18 cellular contexts compared by ENCODE assay signal in genomic region chr3:152364237-152364636, GRCh38.
A peak's percentile ranks its signal among the peaks of the same experiment; 100 is the strongest.
DNase-seq lines count a peak whose midpoint lies in the region; ATAC-seq and TF ChIP-seq lines count a peak whose summit lies in the region.
"Had no signal": no experiment of that assay in that cellular context is flagged by ENCODE, and none has a peak within 500 bp of the region (broad histone marks: within the 10 kb centered on the region; RNA-seq: fewer than 3 reads in every experiment).

No MANE protein-coding gene starts in this region.

- H3K9me3 ChIP-seq in left ventricle myocardium inferior (replicated peaks) (peaks cover 5% of the 10 kb centered on the region), heart right ventricle (peaks cover 0 to 18% (median 4%) of the 10 kb centered on the region in 11 donors), MG63 (peaks cover 3% of the 10 kb centered on the region; the same call in 1 of the 2 replicates)
- H3K9me3 ChIP-seq: vagina had no signal

- no peak overlapping the region for H3K4me3 ChIP-seq in left ventricle myocardium inferior
- no peak overlapping the region for H3K4me3 ChIP-seq in heart right ventricle
- no peak overlapping the region for H3K4me3 ChIP-seq in MG63
- H3K4me3 ChIP-seq: cardiac muscle cell, lung, vagina had no signal

- H3K4me1 ChIP-seq in left ventricle myocardium inferior (peaks cover 86% of the 10 kb centered on the region), heart right ventricle (peaks cover 0 to 87% (median 63%) of the 10 kb centered on the region in 9 donors)

- peaks cover 62% of the 10 kb centered on the region for H3K4me1 Mint-ChIP-seq in activated T-helper 1 cell treated with anti-CD3 and anti-CD28 coated beads, Interleukin-12 subunit alpha, Interleukin-12 subunit beta, Interleukin-2, Interleukin-4 antibody, amounts not matched to agents 30 ng/mL and 10 ng/mL and 1 ng/mL, durations not matched to agents 14 hours and 24 hours and 36 hours (ENCODE audit: low read depth)
- peaks cover 55 to 67% (median 66%) of the 10 kb centered on the region in 3 donors for H3K4me1 Mint-ChIP-seq in naive B cell
- peaks cover 4% of the 10 kb centered on the region for H3K4me1 Mint-ChIP-seq in endothelial cell (ENCODE audit: unreplicated experiment)

- H3K9me3 Mint-ChIP-seq in activated T-helper 1 cell treated with anti-CD3 and anti-CD28 coated beads, Interleukin-12 subunit alpha, Interleukin-12 subunit beta, Interleukin-2, Interleukin-4 antibody, amounts not matched to agents 30 ng/mL and 10 ng/mL and 1 ng/mL, durations not matched to agents 14 hours and 24 hours and 36 hours: peaks cover 7% of the 10 kb centered on the region
- H3K9me3 Mint-ChIP-seq in naive B cell: peaks cover 0 to 13% (median 7%) of the 10 kb centered on the region in 7 donors
- H3K9me3 Mint-ChIP-seq in endothelial cell (ENCODE audit: unreplicated experiment): no peaks in the 10 kb centered on the region

- H3K27ac Mint-ChIP-seq in activated T-helper 1 cell treated with anti-CD3 and anti-CD28 coated beads, Interleukin-12 subunit alpha, Interleukin-12 subunit beta, Interleukin-2, Interleukin-4 antibody, amounts not matched to agents 30 ng/mL and 10 ng/mL and 1 ng/mL, durations not matched to agents 14 hours and 24 hours and 36 hours: peak overlapping the region; percentile 54
- peak overlapping the region in 5 of 6 donors; percentile 10 to 86 (median 77) for H3K27ac Mint-ChIP-seq in naive B cell
- H3K27ac Mint-ChIP-seq in endothelial cell (ENCODE audit: unreplicated experiment): no peak overlapping the region

- peaks cover 44% of the 10 kb centered on the region for H3K36me3 Mint-ChIP-seq in activated T-helper 1 cell treated with anti-CD3 and anti-CD28 coated beads, Interleukin-12 subunit alpha, Interleukin-12 subunit beta, Interleukin-2, Interleukin-4 antibody, amounts not matched to agents 30 ng/mL and 10 ng/mL and 1 ng/mL, durations not matched to agents 14 hours and 24 hours and 36 hours (ENCODE audit: low read depth)
- peaks cover 30 to 46% of the 10 kb centered on the region in 2 donors for H3K36me3 Mint-ChIP-seq in naive B cell
- H3K36me3 Mint-ChIP-seq in endothelial cell (ENCODE audit: low read depth, unreplicated experiment): peaks cover 9% of the 10 kb centered on the region

- ATAC-seq in heart right ventricle (no peak), naive B cell (ENCODE audit: low read depth in 2 of 2) (no peak), GM21515 (IDR thresholded peaks at IDR 0.05; ENCODE audit: unreplicated experiment) (no peak)

- no peaks in the 10 kb centered on the region for H3K36me3 ChIP-seq in left ventricle myocardium inferior
- H3K36me3 ChIP-seq in heart right ventricle: no peaks in the 10 kb centered on the region
- H3K36me3 ChIP-seq in MG63: peaks cover 49% of the 10 kb centered on the region
- H3K36me3 ChIP-seq: cardiac muscle cell, vagina had no signal

- H3K27ac ChIP-seq in left ventricle myocardium inferior (replicated peaks) (peak overlapping the region; percentile 34), heart right ventricle (peak overlapping the region in 1 of 10 donors; percentile 24), temporal lobe (ENCODE audit: low read depth, low read length) (peak overlapping the region; percentile 46)
- H3K27ac ChIP-seq: cardiac muscle cell, RWPE1, vagina had no signal

- DNase-seq in left ventricle myocardium inferior: no peak
- DNase-seq in heart right ventricle: no peak
- no peak for DNase-seq in activated T-helper 1 cell treated with anti-CD3 and anti-CD28 coated beads, Interleukin-12 subunit alpha, Interleukin-12 subunit beta, Interleukin-2, Interleukin-4 antibody, amounts not matched to agents 30 ng/mL and 10 ng/mL and 1 ng/mL, durations not matched to agents 14 hours and 24 hours and 36 hours (ENCODE audit: low spot score)
- DNase-seq in naive B cell: no peak
- DNase-seq in MG63: no peak
- DNase-seq in endothelial cell (ENCODE audit: low spot score): no peak
- DNase-seq: activated CD4-positive, alpha-beta T cell treated with anti-CD3 and anti-CD28 coated beads for 4 hours; activated gamma-delta T cell; DMS 273 treated with DMSO at 0.1 percent for 48 hours; NCI-H69; stimulated activated naive CD4-positive, alpha-beta T cell had no signal

- no peaks in the 10 kb centered on the region for H3K27me3 ChIP-seq in left ventricle myocardium inferior (ENCODE audit: low read depth)
- H3K27me3 ChIP-seq in heart right ventricle: no peaks in the 10 kb centered on the region
- H3K27me3 ChIP-seq in MG63: no peaks in the 10 kb centered on the region
- H3K27me3 ChIP-seq: cardiac muscle cell, vagina had no signal

- intact Hi-C loops in left ventricle myocardium inferior (cut with micrococcal nuclease): no loop called here
- intact Hi-C loops in heart right ventricle (cut with DNase I): no loop called here
- intact Hi-C loops in activated T-helper 1 cell treated with anti-CD3 and anti-CD28 coated beads, Interleukin-12 subunit alpha, Interleukin-12 subunit beta, Interleukin-2, Interleukin-4 antibody, amounts not matched to agents 30 ng/mL and 10 ng/mL and 1 ng/mL, durations not matched to agents 14 hours and 24 hours and 36 hours (cut with micrococcal nuclease): loop anchor here (2.0 kb wide), 2 partner anchors 13 to 17 kb away; no protein-coding TSS in a partner anchor

- H3K4me3 Mint-ChIP-seq in activated T-helper 1 cell treated with anti-CD3 and anti-CD28 coated beads, Interleukin-12 subunit alpha, Interleukin-12 subunit beta, Interleukin-2, Interleukin-4 antibody, amounts not matched to agents 30 ng/mL and 10 ng/mL and 1 ng/mL, durations not matched to agents 14 hours and 24 hours and 36 hours: no peak overlapping the region
- H3K4me3 Mint-ChIP-seq in naive B cell (no peak overlapping the region), endothelial cell (ENCODE audit: unreplicated experiment) (no peak overlapping the region)
- H3K4me3 Mint-ChIP-seq: neural crest cell had no signal

- no peak for TF ChIP-seq CTCF in left ventricle myocardium inferior (IDR thresholded peaks at IDR 0.05; ENCODE audit: borderline replicate concordance)
- no peak for TF ChIP-seq CTCF in heart right ventricle (IDR thresholded peaks at IDR 0.05)
- TF ChIP-seq CTCF in endothelial cell (IDR thresholded peaks at IDR 0.05; ENCODE audit: unreplicated experiment): no peak

- no peaks in the 10 kb centered on the region for H3K27me3 Mint-ChIP-seq in activated T-helper 1 cell treated with anti-CD3 and anti-CD28 coated beads, Interleukin-12 subunit alpha, Interleukin-12 subunit beta, Interleukin-2, Interleukin-4 antibody, amounts not matched to agents 30 ng/mL and 10 ng/mL and 1 ng/mL, durations not matched to agents 14 hours and 24 hours and 36 hours (ENCODE audit: insufficient read depth)
- no peaks in the 10 kb centered on the region for H3K27me3 Mint-ChIP-seq in naive B cell
- no peaks in the 10 kb centered on the region for H3K27me3 Mint-ChIP-seq in endothelial cell (ENCODE audit: unreplicated experiment)
